ENCODE assay signal across 8 cellular contexts in the genomic region with DNA sequence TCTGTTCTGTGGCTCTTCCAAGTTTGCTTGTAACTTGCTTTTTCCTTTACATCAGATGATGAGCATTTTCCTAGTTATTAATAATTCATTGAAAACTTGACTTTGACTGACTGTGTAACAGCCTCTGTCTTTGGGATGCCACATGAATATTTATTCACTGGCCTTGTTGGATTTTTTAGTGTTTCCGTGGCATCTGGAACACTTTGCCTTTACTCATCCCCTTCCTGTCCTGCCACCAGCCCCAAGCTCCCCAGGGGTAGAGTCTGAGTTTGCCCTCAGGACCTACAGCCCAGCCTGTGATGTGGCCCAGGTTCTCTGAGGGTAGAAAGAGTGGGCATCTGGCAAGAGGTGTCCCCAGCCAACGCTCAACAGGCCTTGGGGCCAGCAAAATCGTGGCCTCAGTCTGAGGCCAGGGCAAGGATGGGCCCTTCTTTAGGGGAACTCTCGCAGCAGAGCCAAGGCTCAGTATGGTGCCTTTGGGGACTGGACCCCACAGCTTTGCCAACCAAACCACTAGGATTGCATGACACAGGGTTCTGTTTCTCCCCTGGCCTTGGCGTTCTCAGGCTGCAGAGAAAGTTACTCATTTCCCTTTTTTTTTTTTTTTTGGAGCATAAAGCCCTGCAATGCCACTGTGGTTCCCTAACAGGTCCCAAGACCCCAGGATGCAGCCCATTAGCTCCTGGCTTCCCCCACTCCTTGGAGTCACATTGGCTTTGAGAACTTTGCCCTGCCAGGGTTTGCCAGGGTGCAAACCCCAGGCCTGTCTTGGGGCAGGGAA.
DNase-seq lines count a peak whose midpoint lies in the region; ATAC-seq and TF ChIP-seq lines count a peak whose summit lies in the region.
"Had no signal": no experiment of that assay in that cellular context is flagged by ENCODE, and none has a peak within 500 bp of the region (broad histone marks: within the 10 kb centered on the region; RNA-seq: fewer than 3 reads in every experiment).

No MANE protein-coding gene starts in this region.

- CTCF ChIA-PET in T-cell (lab: Charles Lee): interaction anchor here in 1 of 2 donors (0.6 kb wide), 1 partner anchor 529 kb away, joined by 6 read pairs; no protein-coding TSS in a partner anchor

- POLR2A ChIA-PET in T-cell (lab: Charles Lee): no interaction called here

- H3K9me3 Mint-ChIP-seq in HFFc6 (peaks cover 16% of the 10 kb centered on the region), T-cell (no peaks in the 10 kb centered on the region)

- H3K36me3 Mint-ChIP-seq in HFFc6 (ENCODE audit: low read depth) (peaks cover 17% of the 10 kb centered on the region), T-cell (peaks cover 5% of the 10 kb centered on the region)

- DNase-seq in HFFc6 (peak; percentile 54), T-cell (no peak), foreskin fibroblast (peak; percentile 46 to 66), stromal cell of bone marrow (ENCODE audit: low read depth) (peak; percentile 67), C1 segment of cervical spinal cord (lab: John Stamatoyannopoulos, UW) (no peak), omental fat pad (ENCODE audit: low spot score) (no peak)
- no peak for DNase-seq in NK-92 treated with Interleukin-12 subunit alpha and Interleukin-12 subunit beta, amount 100 ng/mL, for 24 hours (lab: John Stamatoyannopoulos, UW)

- H3K27me3 Mint-ChIP-seq in HFFc6 (ENCODE audit: insufficient read depth): peaks cover 2% of the 10 kb centered on the region
- H3K27me3 Mint-ChIP-seq in T-cell: no peaks in the 10 kb centered on the region

- H3K27ac Mint-ChIP-seq in HFFc6 (peak overlapping the region; percentile 94), T-cell (peak overlapping the region; percentile 95 to 100)

- H3K4me1 Mint-ChIP-seq in HFFc6 (ENCODE audit: low read depth) (peaks cover 60% of the 10 kb centered on the region), T-cell (peaks cover 59 to 69% (median 64%) of the 10 kb centered on the region in 3 donors)

- H3K4me3 ChIP-seq in foreskin fibroblast (ENCODE audit: low read depth in 1 of 2, low read length in 2 of 2): no peak overlapping the region
- H3K4me3 ChIP-seq: lung had no signal

- ATAC-seq in T-cell (replicated peaks in 1 of 4) (no peak), omental fat pad (ENCODE audit: low FRiP score) (no peak)

- H3K4me3 Mint-ChIP-seq in HFFc6 (peak overlapping the region; percentile 79), T-cell (peak overlapping the region in 1 of 3 donors; percentile 99)

- TF ChIP-seq CTCF in HFFc6 (IDR thresholded peaks at IDR 0.05) (no peak), foreskin fibroblast (IDR thresholded peaks at IDR 0.05; ENCODE audit: low read depth, low read length) (no peak), omental fat pad (IDR thresholded peaks at IDR 0.05) (no peak)

Comparison
In these comparisons a context has a peak if more than half of its experiments do, and no peak if none do; other contexts are left out.
1. DNase-seq: peak in HFFc6 (single experiment), foreskin fibroblast (2 of 2) and stromal cell of bone marrow (single experiment); none in T-cell (0 of 34), C1 segment of cervical spinal cord (0 of 14), NK-92 treated with Interleukin-12 subunit alpha and Interleukin-12 subunit beta, amount 100 ng/mL, for 24 hours (single experiment) and omental fat pad (single experiment).